Comparison of ENCODE assay signal across 11 cellular contexts in the genomic region with DNA sequence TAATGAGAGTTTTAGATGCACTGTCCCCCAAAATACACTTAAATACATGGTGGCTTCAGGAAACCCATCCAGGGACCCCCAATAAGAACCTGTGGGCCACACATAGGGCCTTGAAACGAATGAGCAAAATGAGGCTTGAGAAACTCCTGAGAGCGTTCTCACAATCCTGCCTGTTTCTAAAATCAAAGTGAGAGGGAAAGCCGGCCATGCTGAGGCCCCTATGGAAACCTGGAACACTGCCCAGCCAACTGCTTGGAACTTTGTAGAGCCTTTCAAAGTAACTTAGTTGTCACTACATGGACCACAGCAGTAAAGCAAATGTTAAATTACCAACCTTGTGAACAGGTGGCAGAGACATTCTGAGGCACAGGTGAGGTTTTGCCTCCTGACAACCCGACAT.
"Had no signal": no experiment of that assay in that cellular context is flagged by ENCODE, and none has a peak within 500 bp of the region (broad histone marks: within the 10 kb centered on the region; RNA-seq: fewer than 3 reads in every experiment).

No MANE protein-coding gene starts in this region.

- DNase-seq: activated B cell treated with CpG ODN at 0.5 μM for 24 hours; activated CD4-positive, alpha-beta T cell treated with anti-CD3 and anti-CD28 coated beads, Interleukin-2, amount 10 ng/mL, durations not matched to agents 7 days and 5 days; activated CD8-positive, alpha-beta memory T cell treated with anti-CD3 and anti-CD28 coated beads for 24 hours; activated naive CD4-positive, alpha-beta T cell treated with anti-CD3 and anti-CD28 coated beads, Interleukin-2, amount 50 U/mL, for 16 hours; amniotic stem cell; effector CD4-positive, alpha-beta T cell; mammary epithelial cell; nephron progenitor cell; T-helper 2 cell; trophoblast cell had no signal

- H3K4me3 ChIP-seq: smooth muscle cell had no signal
